In genomic region chr17:7260601-7261376, GRCh38 we compare ENCODE assay signal across 8 cellular contexts. TPM values are rescaled to one million over a fixed set of nuclear protein-coding genes. Genes with fewer than 3 reads are reported as not detected.
DNase-seq lines count a peak whose midpoint lies in the region; ATAC-seq and TF ChIP-seq lines count a peak whose summit lies in the region.

No MANE protein-coding gene starts in this region.

- DNase-seq in BJ (ENCODE audit: low read depth): no peak
- DNase-seq in HFFc6: no peak
- DNase-seq in activated naive CD8-positive, alpha-beta T cell treated with anti-CD3 and anti-CD28 coated beads for 36 hours: peak; percentile 50
- DNase-seq in hepatocyte (ENCODE audit: low spot score): peak; percentile 83
- no peak for DNase-seq in MG63

- no peaks in the 10 kb centered on the region for H3K9me2 ChIP-seq in hepatocyte (replicated peaks; ENCODE audit: insufficient read depth)

- TF ChIP-seq CTCF in BJ (IDR thresholded peaks at IDR 0.05; ENCODE audit: insufficient read depth, low read depth, low read length) (no peak), HFFc6 (IDR thresholded peaks at IDR 0.05) (no peak), hepatocyte (IDR thresholded peaks at IDR 0.05; ENCODE audit: poor library complexity) (no peak)

- POLR2A ChIA-PET in BJ (lab: Charles Lee): no interaction called here

- no peaks in the 10 kb centered on the region for H3K9me3 Mint-ChIP-seq in HFFc6
- H3K9me3 Mint-ChIP-seq in activated naive CD8-positive, alpha-beta T cell treated with anti-CD3 and anti-CD28 coated beads for 36 hours: no peaks in the 10 kb centered on the region

- peak overlapping the region; percentile 78 for H3K4me2 ChIP-seq in hepatocyte

- no peaks in the 10 kb centered on the region for H4K20me1 ChIP-seq in hepatocyte (ENCODE audit: insufficient read depth, poor library complexity, severe bottlenecking)

- peaks cover 49% of the 10 kb centered on the region for H3K79me2 ChIP-seq in hepatocyte

- CTCF ChIA-PET in BJ (lab: Yijun Ruan, JAX): no interaction called here

- H3K4me3 Mint-ChIP-seq in HFFc6: peak overlapping the region; percentile 45
- peak overlapping the region; percentile 59 for H3K4me3 Mint-ChIP-seq in activated naive CD8-positive, alpha-beta T cell treated with anti-CD3 and anti-CD28 coated beads for 36 hours

- H3K36me3 Mint-ChIP-seq in HFFc6 (ENCODE audit: low read depth): peaks cover 11% of the 10 kb centered on the region; the same call in 1 of the 2 replicates
- H3K36me3 Mint-ChIP-seq in activated naive CD8-positive, alpha-beta T cell treated with anti-CD3 and anti-CD28 coated beads for 36 hours: peaks cover 16% of the 10 kb centered on the region

- H3K27ac ChIP-seq in hepatocyte (peak overlapping the region; percentile 94), skeletal muscle tissue (ENCODE audit: low read depth, low read length) (no peak overlapping the region)

- peaks cover 8% of the 10 kb centered on the region for H3K27me3 Mint-ChIP-seq in HFFc6 (ENCODE audit: insufficient read depth)
- H3K27me3 Mint-ChIP-seq in activated naive CD8-positive, alpha-beta T cell treated with anti-CD3 and anti-CD28 coated beads for 36 hours: peaks cover 18% of the 10 kb centered on the region

- peak overlapping the region; percentile 61 for H2AFZ ChIP-seq in hepatocyte

- no peak for ATAC-seq in GM18517 (IDR thresholded peaks at IDR 0.05; ENCODE audit: unreplicated experiment)
- no peak for ATAC-seq in HG03439 (IDR thresholded peaks at IDR 0.05; ENCODE audit: unreplicated experiment)

- H3K9ac ChIP-seq in skeletal muscle tissue (ENCODE audit: low read depth in 1 of 3, low read length in 3 of 3): peak overlapping the region; percentile 57 to 71 (median 59)

- H3K27me3 ChIP-seq in BJ (ENCODE audit: control insufficient read depth, insufficient read depth, low read length): no peaks in the 10 kb centered on the region
- H3K27me3 ChIP-seq in hepatocyte: peaks cover 5% of the 10 kb centered on the region
- peaks cover 25 to 40% (median 37%) of the 10 kb centered on the region in 3 donors for H3K27me3 ChIP-seq in skeletal muscle tissue (ENCODE audit: control insufficient read depth in 3 of 3, insufficient read depth in 3 of 3, low read length in 3 of 3)
- no peaks in the 10 kb centered on the region for H3K27me3 ChIP-seq in MG63

- H3K4me1 ChIP-seq in hepatocyte (ENCODE audit: insufficient read depth) (peaks cover 34% of the 10 kb centered on the region), skeletal muscle tissue (ENCODE audit: control insufficient read depth in 3 of 3, insufficient read depth in 3 of 3, low read length in 3 of 3) (peaks cover 13 to 26% (median 20%) of the 10 kb centered on the region in 3 donors)

- H3K4me3 ChIP-seq in BJ (ENCODE audit: low read depth, low read length): peak overlapping the region; percentile 23
- H3K4me3 ChIP-seq in hepatocyte: peak overlapping the region; percentile 87
- H3K4me3 ChIP-seq in skeletal muscle tissue (ENCODE audit: low read length in 3 of 3): peak overlapping the region; percentile 36 to 56 (median 54)
- no peak overlapping the region for H3K4me3 ChIP-seq in MG63

- H3K4me1 Mint-ChIP-seq in HFFc6 (ENCODE audit: low read depth): peaks cover 19% of the 10 kb centered on the region
- peaks cover 41% of the 10 kb centered on the region for H3K4me1 Mint-ChIP-seq in activated naive CD8-positive, alpha-beta T cell treated with anti-CD3 and anti-CD28 coated beads for 36 hours

- 7% methylated on average over 40 of the region's 53 CpGs for WGBS in hepatocyte (ENCODE audit: low lambda C conversion rate, missing lambda C conversion rate)

- H3K9me3 ChIP-seq in hepatocyte (ENCODE audit: low read depth) (no peaks in the 10 kb centered on the region), skeletal muscle tissue (ENCODE audit: control insufficient read depth in 3 of 3, low read length in 3 of 3) (no peaks in the 10 kb centered on the region), MG63 (no peaks in the 10 kb centered on the region)

- H3K36me3 ChIP-seq in BJ (ENCODE audit: control insufficient read depth, insufficient read depth, low read length) (peaks cover 6% of the 10 kb centered on the region; the same call in 1 of the 2 replicates), hepatocyte (replicated peaks; ENCODE audit: insufficient read depth, low read depth) (no peaks in the 10 kb centered on the region), skeletal muscle tissue (ENCODE audit: control insufficient read depth in 3 of 3, insufficient read depth in 3 of 3, low read length in 3 of 3) (peaks cover 26 to 34% (median 29%) of the 10 kb centered on the region in 3 donors), MG63 (peaks cover 19% of the 10 kb centered on the region)

- no peak overlapping the region for H3K27ac Mint-ChIP-seq in HFFc6
- no peak overlapping the region for H3K27ac Mint-ChIP-seq in activated naive CD8-positive, alpha-beta T cell treated with anti-CD3 and anti-CD28 coated beads for 36 hours

RNA-seq across cellular contexts. Expression of gene CLDN7, which starts 1.5 kb away (rescaled TPM):
- polyA plus RNA-seq in BJ (2011; rRNA removed) (1.5 and 2.1 TPM in 2 replicates), hepatocyte (290 and 341 TPM in 2 replicates)
- 0.31 and 0.95 TPM in 2 replicates for polyA minus RNA-seq in BJ (2011; rRNA and poly(A)+ RNA removed)
- total RNA-seq in HFFc6 (2021; fragmentation: NEBNext Ultra II Directional; extraction: Animal tissue kit (Norgen Biotek cat#: 25700)): 1 to 10 TPM in 4 of 6 experiments, under 1 TPM in 2; 0.43 to 3.0 (median 1.7) TPM
- total RNA-seq in activated naive CD8-positive, alpha-beta T cell treated with anti-CD3 and anti-CD28 coated beads for 36 hours: 1 to 10 TPM in 1 of 2 experiments, under 1 TPM in 1; 0.90 to 1.6 TPM
- total RNA-seq in hepatocyte (169 and 197 TPM in 2 replicates), skeletal muscle tissue (not detected)
- not detected in 2 replicates for total RNA-seq in MG63 (2014; rRNA removed; shearing (Covaris generic); ENCODE audit: low replicate concordance)

RNA-seq across cellular contexts. Expression of gene ELP5, which starts 8.8 kb away (rescaled TPM):
- polyA plus RNA-seq in BJ (2011; rRNA removed): 29.8 and 35.6 TPM in 2 replicates
- 20.5 and 38.1 TPM in 2 replicates for polyA minus RNA-seq in BJ (2011; rRNA and poly(A)+ RNA removed)
- total RNA-seq in HFFc6 (2021; fragmentation: NEBNext Ultra II Directional; extraction: Animal tissue kit (Norgen Biotek cat#: 25700)): 10 to 100 TPM; 28.7 to 36.1 (median 34.0) TPM
- total RNA-seq in activated naive CD8-positive, alpha-beta T cell treated with anti-CD3 and anti-CD28 coated beads for 36 hours: 100 to 1,000 TPM in 1 of 2 experiments, 10 to 100 TPM in 1; 99.0 to 110 TPM
- 30.4 and 30.6 TPM in 2 replicates for total RNA-seq in hepatocyte
- 38.0 and 49.6 TPM in 2 replicates for polyA plus RNA-seq in hepatocyte
- total RNA-seq in skeletal muscle tissue: 28.2 TPM
- 24.1 and 36.4 TPM in 2 replicates for total RNA-seq in MG63 (2014; rRNA removed; shearing (Covaris generic); ENCODE audit: low replicate concordance)

RNA-seq across cellular contexts. Expression of gene CTDNEP1, which starts 9.3 kb away (rescaled TPM):
- 117 and 129 TPM in 2 replicates for polyA plus RNA-seq in BJ (2011; rRNA removed)
- polyA minus RNA-seq in BJ (2011; rRNA and poly(A)+ RNA removed): 137 and 160 TPM in 2 replicates
- 100 to 1,000 TPM; 127 to 168 (median 146) TPM for total RNA-seq in HFFc6 (2021; fragmentation: NEBNext Ultra II Directional; extraction: Animal tissue kit (Norgen Biotek cat#: 25700))
- 100 to 1,000 TPM; 180 to 191 TPM for total RNA-seq in activated naive CD8-positive, alpha-beta T cell treated with anti-CD3 and anti-CD28 coated beads for 36 hours
- 44.6 and 62.7 TPM in 2 replicates for total RNA-seq in hepatocyte
- polyA plus RNA-seq in hepatocyte: 86.9 and 96.7 TPM in 2 replicates
- total RNA-seq in skeletal muscle tissue: 39.7 TPM
- total RNA-seq in MG63 (2014; rRNA removed; shearing (Covaris generic); ENCODE audit: low replicate concordance): 7.8 and 24.7 TPM in 2 replicates

RNA-seq across cellular contexts. Expression of gene GABARAP, which starts 18.5 kb away (rescaled TPM):
- polyA plus RNA-seq in BJ (2011; rRNA removed) (762 and 865 TPM in 2 replicates), hepatocyte (992 and 1,031 TPM in 2 replicates)
- 247 and 343 TPM in 2 replicates for polyA minus RNA-seq in BJ (2011; rRNA and poly(A)+ RNA removed)
- 100 to 1,000 TPM; 399 to 470 (median 426) TPM for total RNA-seq in HFFc6 (2021; fragmentation: NEBNext Ultra II Directional; extraction: Animal tissue kit (Norgen Biotek cat#: 25700))
- total RNA-seq in activated naive CD8-positive, alpha-beta T cell treated with anti-CD3 and anti-CD28 coated beads for 36 hours: 100 to 1,000 TPM; 112 to 113 TPM
- total RNA-seq in hepatocyte (309 and 327 TPM in 2 replicates), skeletal muscle tissue (259 TPM)
- total RNA-seq in MG63 (2014; rRNA removed; shearing (Covaris generic); ENCODE audit: low replicate concordance): 36.7 and 148 TPM in 2 replicates

RNA-seq across cellular contexts. Expression of gene SLC2A4, which starts 20.7 kb away (rescaled TPM):
- 0.15 and 0.36 TPM in 2 replicates for polyA plus RNA-seq in BJ (2011; rRNA removed)
- polyA minus RNA-seq in BJ (2011; rRNA and poly(A)+ RNA removed): 0.10 and 0.38 TPM in 2 replicates
- total RNA-seq in HFFc6 (2021; fragmentation: NEBNext Ultra II Directional; extraction: Animal tissue kit (Norgen Biotek cat#: 25700)): under 1 TPM in 5 of 6 experiments, not detected in 1; 0.07 to 0.09 (median 0.09) TPM
- total RNA-seq in activated naive CD8-positive, alpha-beta T cell treated with anti-CD3 and anti-CD28 coated beads for 36 hours: under 1 TPM; 0.54 to 0.56 TPM
- 0.88 and 1.6 TPM in 2 replicates for total RNA-seq in hepatocyte
- 0.42 and 0.89 TPM in 2 replicates for polyA plus RNA-seq in hepatocyte
- 34.4 TPM for total RNA-seq in skeletal muscle tissue
- total RNA-seq in MG63 (2014; rRNA removed; shearing (Covaris generic); ENCODE audit: low replicate concordance): not detected in 2 replicates

Comparison
In these comparisons a context has a peak if more than half of its experiments do, and no peak if none do; other contexts are left out.
1. DNase-seq: peak in activated naive CD8-positive, alpha-beta T cell treated with anti-CD3 and anti-CD28 coated beads for 36 hours (single experiment) and hepatocyte (single experiment); none in BJ (single experiment), HFFc6 (single experiment) and MG63 (single experiment).
2. RNA of gene CLDN7, which starts 1.5 kb away (total RNA-seq): 169 to 197 TPM in hepatocyte; 0.43 to 3.0 TPM in HFFc6, 0.90 to 1.6 TPM in activated naive CD8-positive, alpha-beta T cell treated with anti-CD3 and anti-CD28 coated beads for 36 hours, not detected in MG63 and not detected in skeletal muscle tissue (single experiment); every median in the first group is over 10 times any median in the second.